In the genomic region with DNA sequence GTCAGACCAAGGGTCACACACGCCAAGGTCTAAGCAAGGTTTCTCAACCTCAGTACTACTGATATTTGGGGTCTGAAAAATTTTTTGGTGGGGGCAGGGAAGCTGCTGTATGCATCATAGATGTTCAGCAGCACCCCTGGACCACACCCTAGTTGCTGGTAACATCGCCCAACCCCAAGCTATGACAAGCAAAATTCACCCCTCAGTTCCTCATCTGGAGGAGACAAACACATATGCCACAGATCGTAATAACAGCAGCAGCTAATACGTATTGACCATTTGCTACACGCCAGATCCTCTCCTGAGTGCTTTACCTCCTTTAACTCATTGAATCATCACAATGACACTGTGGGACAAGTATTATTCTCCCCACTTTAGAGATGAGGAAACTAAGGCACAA, we compare ENCODE assay signal across 21 cellular contexts. TPM values are rescaled to one million over a fixed set of nuclear protein-coding genes. Genes with fewer than 3 reads are reported as not detected.
DNase-seq lines count a peak whose midpoint lies in the region; ATAC-seq and TF ChIP-seq lines count a peak whose summit lies in the region.
"Had no signal": no experiment of that assay in that cellular context is flagged by ENCODE, and none has a peak within 500 bp of the region (broad histone marks: within the 10 kb centered on the region; RNA-seq: fewer than 3 reads in every experiment).

No MANE protein-coding gene starts in this region.

- H3K4me3 Mint-ChIP-seq in activated naive CD8-positive, alpha-beta T cell, result no peak overlapping the region
- no peak overlapping the region for H3K4me3 Mint-ChIP-seq in activated naive CD8-positive, alpha-beta T cell treated with anti-CD3 and anti-CD28 coated beads, Interleukin-2, amount 50 U/mL, for 24 hours
- H3K4me3 Mint-ChIP-seq in chondrocyte (ENCODE audit: unreplicated experiment), result no peak overlapping the region
- H3K4me3 Mint-ChIP-seq: endodermal cell had no signal

- H2BK5ac ChIP-seq in mesenchymal stem cell (ENCODE audit: low read depth, low read length, poor library complexity, severe bottlenecking), result no peak overlapping the region

- H3K36me3 ChIP-seq in mesenchymal stem cell (ENCODE audit: control insufficient read depth in 1 of 2, insufficient read depth in 2 of 2, low read depth in 1 of 2, low read length in 2 of 2) (peaks cover 20 to 26% of the 10 kb centered on the region in 2 experiments), transverse colon (no peaks in the 10 kb centered on the region)

- H3K4me2 ChIP-seq in mesenchymal stem cell (ENCODE audit: low read length, poor library complexity, severe bottlenecking), result no peak overlapping the region
- H3K4me2 ChIP-seq: PC-9 had no signal

- no peak overlapping the region for H2BK120ac ChIP-seq in mesenchymal stem cell (ENCODE audit: low read depth, low read length)

- no peaks in the 10 kb centered on the region for H3K36me3 Mint-ChIP-seq in activated naive CD8-positive, alpha-beta T cell
- H3K36me3 Mint-ChIP-seq in activated naive CD8-positive, alpha-beta T cell treated with anti-CD3 and anti-CD28 coated beads, Interleukin-2, amount 50 U/mL, for 24 hours (ENCODE audit: low read depth), result peaks cover 6% of the 10 kb centered on the region
- H3K36me3 Mint-ChIP-seq in chondrocyte (ENCODE audit: low read depth), result peaks cover 29% of the 10 kb centered on the region

- H3K27ac ChIP-seq in mesenchymal stem cell (ENCODE audit: low read length, poor library complexity, severe bottlenecking) (no peak overlapping the region), transverse colon (peak overlapping the region; percentile 93 to 99 (median 96))
- H3K27ac ChIP-seq: C4-2B, foreskin keratinocyte, PC-9 had no signal

- H3K79me1 ChIP-seq in mesenchymal stem cell (replicated peaks; ENCODE audit: low read length, poor library complexity, severe bottlenecking), result no peaks in the 10 kb centered on the region

- TF ChIP-seq CTCF in chondrocyte (IDR thresholded peaks at IDR 0.05) (no peak), transverse colon (IDR thresholded peaks at IDR 0.05) (no peak)

- H3K9me3 ChIP-seq in mesenchymal stem cell (ENCODE audit: control insufficient read depth, low read length) (no peaks in the 10 kb centered on the region), transverse colon (no peaks in the 10 kb centered on the region)

- no peak overlapping the region for H3K4ac ChIP-seq in mesenchymal stem cell (ENCODE audit: low read depth in 1 of 2, low read length in 2 of 2)

- H3K14ac ChIP-seq in mesenchymal stem cell (ENCODE audit: low read length in 2 of 2), result no peak overlapping the region

- H3K4me1 ChIP-seq in mesenchymal stem cell (ENCODE audit: control insufficient read depth, insufficient read depth, low read depth, low read length) (peaks cover 31% of the 10 kb centered on the region), transverse colon (peaks cover 28 to 76% (median 44%) of the 10 kb centered on the region in 4 donors)

- H3K27me3 Mint-ChIP-seq in activated naive CD8-positive, alpha-beta T cell, result no peaks in the 10 kb centered on the region
- H3K27me3 Mint-ChIP-seq in activated naive CD8-positive, alpha-beta T cell treated with anti-CD3 and anti-CD28 coated beads, Interleukin-2, amount 50 U/mL, for 24 hours, result no peaks in the 10 kb centered on the region
- H3K27me3 Mint-ChIP-seq in chondrocyte (ENCODE audit: low read depth), result no peaks in the 10 kb centered on the region

- TF ChIP-seq EP300 in transverse colon (IDR thresholded peaks at IDR 0.05; ENCODE audit: low read depth), result no peak

- in situ Hi-C loops in transverse colon (cut with MboI; ENCODE audit: low pct_ligation_motif_present in 1 of 4, low pct_unique_long_range_greater_than_20kb in 1 of 4, low sequenced_read_pairs in 3 of 4), result no loop called here

- H3K4me3 ChIP-seq in mesenchymal stem cell (ENCODE audit: insufficient read depth in 1 of 2, low read depth in 1 of 2, low read length in 2 of 2), result no peak overlapping the region
- H3K4me3 ChIP-seq in transverse colon, result no peak overlapping the region
- H3K4me3 ChIP-seq: PC-9 had no signal

- no peak for TF ChIP-seq POLR2A in transverse colon (IDR thresholded peaks at IDR 0.05)

- H2AK5ac ChIP-seq in mesenchymal stem cell (ENCODE audit: low read length, severe bottlenecking), result no peak overlapping the region

- H4K8ac ChIP-seq in mesenchymal stem cell (ENCODE audit: low read length), result peak overlapping the region; percentile 56

- peaks cover 84% of the 10 kb centered on the region for H3K4me1 Mint-ChIP-seq in activated naive CD8-positive, alpha-beta T cell (ENCODE audit: low read depth)
- H3K4me1 Mint-ChIP-seq in activated naive CD8-positive, alpha-beta T cell treated with anti-CD3 and anti-CD28 coated beads, Interleukin-2, amount 50 U/mL, for 24 hours, result peaks cover 79% of the 10 kb centered on the region
- peaks cover 92% of the 10 kb centered on the region for H3K4me1 Mint-ChIP-seq in chondrocyte (ENCODE audit: low read depth)

- H3K23ac ChIP-seq in mesenchymal stem cell (ENCODE audit: low read length in 2 of 2), result no peak overlapping the region

- no peak overlapping the region for H3K9ac ChIP-seq in mesenchymal stem cell (ENCODE audit: low read length)

- no peak for DNase-seq in activated naive CD8-positive, alpha-beta T cell treated with anti-CD3 and anti-CD28 coated beads, Interleukin-2, amount 50 U/mL, for 24 hours
- DNase-seq in chondrocyte (ENCODE audit: low spot score), result no peak
- no peak for DNase-seq in mesenchymal stem cell
- no peak for DNase-seq in transverse colon
- no peak for DNase-seq in NCI-H2107 (lab: John Stamatoyannopoulos, UW)
- no peak for DNase-seq in NCI-H446 (lab: John Stamatoyannopoulos, UW)
- DNase-seq in NCI-H526 (lab: John Stamatoyannopoulos, UW), result no peak
- DNase-seq: activated CD8-positive, alpha-beta memory T cell treated with anti-CD3 and anti-CD28 coated beads, Interleukin-2, amount 50 U/mL, for 4 hours; activated gamma-delta T cell; amygdala; DMS153; endodermal cell; foreskin keratinocyte; left cardiac atrium; NCI-H146; NCI-H82; PC-9; stimulated activated CD4-positive, alpha-beta T cell treated with anti-CD3 and anti-CD28 coated beads, Interleukin-4, amount 100 ng/mL, for 1 hour; substantia nigra had no signal

- ATAC-seq in activated naive CD8-positive, alpha-beta T cell treated with anti-CD3 and anti-CD28 coated beads, Interleukin-2, amount 50 U/mL, for 24 hours, result no peak
- ATAC-seq: left cardiac atrium had no signal

- H2AFZ ChIP-seq in mesenchymal stem cell (ENCODE audit: low read depth, low read length), result no peak overlapping the region
- H2AFZ ChIP-seq: PC-9 had no signal

- H3K9me3 Mint-ChIP-seq in activated naive CD8-positive, alpha-beta T cell (ENCODE audit: low read depth), result no peaks in the 10 kb centered on the region
- no peaks in the 10 kb centered on the region for H3K9me3 Mint-ChIP-seq in activated naive CD8-positive, alpha-beta T cell treated with anti-CD3 and anti-CD28 coated beads, Interleukin-2, amount 50 U/mL, for 24 hours
- no peaks in the 10 kb centered on the region for H3K9me3 Mint-ChIP-seq in chondrocyte (ENCODE audit: low read depth)
- H3K9me3 Mint-ChIP-seq: endodermal cell had no signal

- peak overlapping the region; percentile 47 for H3K27ac Mint-ChIP-seq in activated naive CD8-positive, alpha-beta T cell
- H3K27ac Mint-ChIP-seq in activated naive CD8-positive, alpha-beta T cell treated with anti-CD3 and anti-CD28 coated beads, Interleukin-2, amount 50 U/mL, for 24 hours, result no peak overlapping the region
- H3K27ac Mint-ChIP-seq in chondrocyte (ENCODE audit: unreplicated experiment), result peak overlapping the region; percentile 91
- H3K27ac Mint-ChIP-seq: endodermal cell had no signal

- H3K27me3 ChIP-seq in mesenchymal stem cell (ENCODE audit: control insufficient read depth in 1 of 2, insufficient read depth in 1 of 2, low read length in 2 of 2) (no peaks in the 10 kb centered on the region), transverse colon (no peaks in the 10 kb centered on the region)
- H3K27me3 ChIP-seq: foreskin keratinocyte had no signal

- peak overlapping the region; percentile 36 for H2BK15ac ChIP-seq in mesenchymal stem cell (ENCODE audit: low read depth, poor library complexity, severe bottlenecking)

- intact Hi-C loops in transverse colon (cut with DNase I; ENCODE audit: low total_unique reads), result no loop called here

- H2BK12ac ChIP-seq in mesenchymal stem cell (ENCODE audit: low read length in 2 of 2), result peak overlapping the region in 1 of 2 experiments; percentile 45

- 98% methylated on average over 5 of the region's 5 CpGs for WGBS in mesenchymal stem cell
- WGBS in transverse colon (ENCODE audit: low coverage in 1 of 2), 2 donors, result 89% methylated on average over 5 of the region's 5 CpGs; no CpG with 5 or more reads in 1 of the 2 donors

- H3K18ac ChIP-seq in mesenchymal stem cell (ENCODE audit: low read depth in 1 of 2, low read length in 2 of 2), result no peak overlapping the region

- H4K91ac ChIP-seq in mesenchymal stem cell (ENCODE audit: low read length), result peak overlapping the region; percentile 61

RNA-seq across cellular contexts. Expression of a gene that starts 46.4 kb away (rescaled TPM):
- 808 to 1,105 TPM (median 1,102 TPM) in 3 replicates for total RNA-seq in chondrocyte
- 359 TPM for polyA plus RNA-seq in mesenchymal stem cell (2013, experiment 1 of 2)
- polyA plus RNA-seq in mesenchymal stem cell (2013, experiment 2 of 2), result 344 TPM
- 100 to 1,000 TPM; 127 to 403 (median 197) TPM for total RNA-seq in transverse colon
